12 cellular contexts compared by ENCODE assay signal in the genomic region with DNA sequence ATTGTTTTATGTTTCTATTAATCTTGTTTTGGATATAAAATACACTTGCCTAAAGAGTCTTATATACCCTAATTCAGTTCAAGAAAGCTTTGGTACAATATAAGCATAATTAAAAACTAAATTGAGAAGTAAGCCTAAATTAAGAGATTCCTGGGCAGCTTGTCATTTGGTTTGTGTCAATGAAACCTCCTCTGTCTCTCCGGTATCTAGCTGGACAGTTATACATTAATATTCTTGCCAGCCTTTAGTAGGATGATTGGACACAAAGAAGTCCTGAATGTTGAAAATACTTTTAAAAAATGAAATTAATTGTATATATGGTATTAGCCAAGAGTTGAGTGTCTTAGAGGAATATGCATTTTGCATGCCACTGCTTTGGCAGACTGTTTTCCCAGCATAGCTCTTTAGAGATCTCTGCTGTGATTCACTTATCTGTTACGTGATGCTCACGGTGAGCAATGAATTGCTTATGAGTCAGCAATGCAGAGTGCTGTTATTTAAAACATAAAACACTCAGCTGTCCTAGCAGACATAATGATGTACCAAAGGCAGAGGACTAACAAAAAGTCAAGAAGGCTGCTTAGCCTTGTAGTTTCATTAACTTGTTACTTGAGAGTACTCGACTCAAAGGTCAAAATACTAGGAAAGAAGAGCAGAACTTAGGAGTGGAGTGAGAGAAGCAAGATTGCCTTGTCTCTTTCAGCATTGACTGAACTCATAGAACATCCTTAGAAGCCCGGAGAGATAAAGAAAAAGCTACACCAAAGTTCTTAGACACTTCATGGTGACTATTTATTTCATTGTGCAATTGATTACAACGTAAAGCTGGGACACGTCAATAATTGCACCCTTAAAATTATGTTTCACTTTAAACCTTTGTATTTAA.
A peak's percentile ranks its signal among the peaks of the same experiment; 100 is the strongest.
DNase-seq lines count a peak whose midpoint lies in the region; ATAC-seq, FAIRE-seq and TF ChIP-seq lines count a peak whose summit lies in the region.
"Had no signal": no experiment of that assay in that cellular context is flagged by ENCODE, and none has a peak within 500 bp of the region (broad histone marks: within the 10 kb centered on the region; RNA-seq: fewer than 3 reads in every experiment).

No MANE protein-coding gene starts in this region.

- H3K4me1 Mint-ChIP-seq in T-helper 17 cell, result no peaks in the 10 kb centered on the region
- H3K4me1 Mint-ChIP-seq: naive B cell had no signal

- POLR2A ChIA-PET in HCT116 (lab: Charles Lee), result interaction anchor here (1.0 kb wide), 1 partner anchor 14 kb away, joined by 3 read pairs; no protein-coding TSS in a partner anchor

- H3F3A ChIP-seq in SU-DHL-6 (ENCODE audit: insufficient read depth), result no peaks in the 10 kb centered on the region

- H3K4me1 ChIP-seq in HCT116 (ENCODE audit: control insufficient read depth in 1 of 2, insufficient read depth in 2 of 2, low read length in 2 of 2) (peaks cover 0 to 10% of the 10 kb centered on the region in 2 experiments; a peak in 2 of 4 replicates), foreskin keratinocyte (peaks cover 10% of the 10 kb centered on the region)
- H3K4me1 ChIP-seq: colonic mucosa, testis had no signal

- H4K20me1 ChIP-seq in HCT116 (ENCODE audit: insufficient read depth), result no peaks in the 10 kb centered on the region
- no peaks in the 10 kb centered on the region for H4K20me1 ChIP-seq in SU-DHL-6 (ENCODE audit: low read depth, low read length)

- ATAC-seq in HCT116 (peak; percentile 94), foreskin keratinocyte (peak; percentile 100), HG03565 (IDR thresholded peaks at IDR 0.05; ENCODE audit: unreplicated experiment) (no peak), T-helper 17 cell (no peak)

- RAD21 ChIA-PET in HCT116 (lab: Charles Lee; ENCODE audit: low non-redundant PET in 1 of 2, low total read pairs in 2 of 2, uncharacterized antibody in 2 of 2, unreplicated experiment in 2 of 2), result no interaction called here

- H3K79me2 ChIP-seq in HCT116 (ENCODE audit: insufficient read depth, low read length), result no peaks in the 10 kb centered on the region
- H3K79me2 ChIP-seq in SU-DHL-6 (ENCODE audit: insufficient read depth, low read length), result no peaks in the 10 kb centered on the region

- H3K4me3 Mint-ChIP-seq in T-helper 17 cell, result no peak overlapping the region
- H3K4me3 Mint-ChIP-seq: naive B cell had no signal

- H3K27ac ChIP-seq in HCT116 (ENCODE audit: low read depth, low read length) (no peak overlapping the region), SU-DHL-6 (ENCODE audit: low read depth, low read length) (no peak overlapping the region), foreskin keratinocyte (peak overlapping the region; percentile 8)
- H3K27ac ChIP-seq: colonic mucosa, testis had no signal

- no peaks in the 10 kb centered on the region for H3K27me3 Mint-ChIP-seq in T-helper 17 cell
- H3K27me3 Mint-ChIP-seq: naive B cell had no signal

- BruUV-seq in HCT116 (replicated peaks; lab: Mats Ljungman, UMichigan), result no TSS peak

- DNase-seq in HCT116 (ENCODE audit: low read depth, low spot score), result peak; percentile 29
- DNase-seq in foreskin keratinocyte, result peak; percentile 74 to 88
- peak; percentile 30 for DNase-seq in urothelium cell line (ENCODE audit: low spot score)
- DNase-seq in stimulated activated naive CD4-positive, alpha-beta T cell treated with Interleukin-2 at 50 U/mL for 16 hours (lab: John Stamatoyannopoulos, UW), result no peak
- DNase-seq in T-helper 17 cell, result no peak
- DNase-seq: colonic mucosa; naive B cell; NCI-H510A treated with DMSO at 0.1 percent for 48 hours; stimulated activated CD4-positive, alpha-beta T cell treated with anti-CD3 and anti-CD28 coated beads, Interleukin-2, amount 100 ng/mL, for 24 hours; testis had no signal

- no peaks in the 10 kb centered on the region for H3K9me2 ChIP-seq in HCT116 (ENCODE audit: insufficient read depth)
- no peaks in the 10 kb centered on the region for H3K9me2 ChIP-seq in SU-DHL-6 (replicated peaks; ENCODE audit: insufficient read depth, low read length)

- H3K4me3 ChIP-seq in HCT116 (replicated peaks in 1 of 2; ENCODE audit: low read depth in 1 of 2, low read length in 2 of 2), result peak overlapping the region in 1 of 2 experiments; percentile 22; a peak in 1 of 4 replicates
- no peak overlapping the region for H3K4me3 ChIP-seq in SU-DHL-6 (ENCODE audit: insufficient read depth, low read length, poor library complexity, severe bottlenecking)
- H3K4me3 ChIP-seq: colonic mucosa, testis had no signal

- no peaks in the 10 kb centered on the region for H3K36me3 Mint-ChIP-seq in T-helper 17 cell (ENCODE audit: low read depth)
- H3K36me3 Mint-ChIP-seq: naive B cell had no signal

- H2AFZ ChIP-seq in HCT116 (ENCODE audit: low read depth, low read length, poor library complexity, severe bottlenecking) (peak overlapping the region; percentile 94), SU-DHL-6 (ENCODE audit: low read depth, low read length, severe bottlenecking) (peak overlapping the region; percentile 23)

- H3K9me3 ChIP-seq in HCT116 (ENCODE audit: control insufficient read depth in 1 of 2, insufficient read depth in 1 of 2, low read depth in 1 of 2, low read length in 2 of 2) (no peaks in the 10 kb centered on the region), SU-DHL-6 (ENCODE audit: insufficient read depth, low read length) (no peaks in the 10 kb centered on the region), T-helper 17 cell (ENCODE audit: control insufficient read depth, low read length, poor library complexity, severe bottlenecking) (peaks cover 3% of the 10 kb centered on the region)
- H3K9me3 ChIP-seq: colonic mucosa, testis had no signal

- no peak overlapping the region for H3K27ac Mint-ChIP-seq in T-helper 17 cell
- H3K27ac Mint-ChIP-seq: naive B cell had no signal

- no peaks in the 10 kb centered on the region for H3K27me3 ChIP-seq in HCT116 (ENCODE audit: insufficient read depth, low read length)
- H3K27me3 ChIP-seq in SU-DHL-6 (ENCODE audit: low read length), result no peaks in the 10 kb centered on the region
- H3K27me3 ChIP-seq in foreskin keratinocyte, result no peaks in the 10 kb centered on the region
- H3K27me3 ChIP-seq: colonic mucosa, testis had no signal

- no peak for FAIRE-seq in urothelium cell line (lab: Jason Lieb, UNC)

- H3K9ac ChIP-seq in HCT116 (ENCODE audit: low read length) (no peak overlapping the region), SU-DHL-6 (ENCODE audit: low read length) (no peak overlapping the region)

- H3K36me3 ChIP-seq in HCT116 (ENCODE audit: control insufficient read depth in 1 of 2, insufficient read depth in 2 of 2, low read length in 2 of 2) (no peaks in the 10 kb centered on the region), SU-DHL-6 (ENCODE audit: low read length) (no peaks in the 10 kb centered on the region)
- H3K36me3 ChIP-seq: colonic mucosa had no signal

- no peak for TF ChIP-seq CTCF in HCT116 (IDR thresholded peaks at IDR 0.05 in 2 of 3, conservative IDR thresholded peaks at IDR 0.05 in 1 of 3; ENCODE audit: borderline replicate concordance in 1 of 3, insufficient read depth in 1 of 3, low read depth in 2 of 3, low read length in 2 of 3)
- TF ChIP-seq CTCF in SU-DHL-6 (IDR thresholded peaks at IDR 0.05; ENCODE audit: insufficient read depth, low read length, poor library complexity, severe bottlenecking), result no peak
- no peak for TF ChIP-seq CTCF in foreskin keratinocyte (conservative IDR thresholded peaks at IDR 0.05)

- intact Hi-C loops in HCT116 (cut with micrococcal nuclease), result no loop called here

- CTCF ChIA-PET in HCT116 (lab: Charles Lee), result no interaction called here

- no peak for TF ChIP-seq RAD21 in HCT116 (IDR thresholded peaks at IDR 0.05; ENCODE audit: low read depth)

- peak overlapping the region; percentile 60 for H3K4me2 ChIP-seq in HCT116 (ENCODE audit: low read length)
- no peak overlapping the region for H3K4me2 ChIP-seq in SU-DHL-6 (ENCODE audit: low read depth, low read length, poor library complexity, severe bottlenecking)

- no peak for TF ChIP-seq POLR2A in HCT116 (IDR thresholded peaks at IDR 0.05; ENCODE audit: borderline replicate concordance, extremely low read depth, insufficient read depth, insufficient read length)

TF ChIP-seq in HCT116, 20 proteins besides CTCF, POLR2A, EP300 and RAD21:
- TF ChIP-seq TCF7L2 (IDR thresholded peaks at IDR 0.05; ENCODE audit: borderline replicate concordance, extremely low read depth, insufficient read depth, insufficient read length) (no peak), SIN3A (IDR thresholded peaks at IDR 0.05; ENCODE audit: low read depth) (0 out of 2 replicates have a peak, but pooled peaks have one; percentile 28), CBX3 (IDR thresholded peaks at IDR 0.05; ENCODE audit: low read depth) (peak; percentile 42; the same call in 1 of the 2 replicates), ZFX (IDR thresholded peaks at IDR 0.05) (no peak), SP1 (IDR thresholded peaks at IDR 0.05; ENCODE audit: low read depth) (0 out of 2 replicates have a peak, but pooled peaks have one; percentile 19), EZH2phosphoT487 (IDR thresholded peaks at IDR 0.05; ENCODE audit: borderline replicate concordance) (no peak), EZH2 (IDR thresholded peaks at IDR 0.05) (no peak), YY1 (IDR thresholded peaks at IDR 0.05; ENCODE audit: extremely low read depth, insufficient replicate concordance, low read depth, low read length) (no peak), EGR1 (IDR thresholded peaks at IDR 0.05; ENCODE audit: low read depth) (no peak), JUND (IDR thresholded peaks at IDR 0.05) (peak; percentile 39; the same call in 1 of the 2 replicates), CEBPB (IDR thresholded peaks at IDR 0.05; ENCODE audit: low read depth) (no peak), FOSL1 (IDR thresholded peaks at IDR 0.05; ENCODE audit: low read depth) (peak; percentile 61; the same call in 1 of the 2 replicates)
- TF ChIP-seq, protein P1, sequence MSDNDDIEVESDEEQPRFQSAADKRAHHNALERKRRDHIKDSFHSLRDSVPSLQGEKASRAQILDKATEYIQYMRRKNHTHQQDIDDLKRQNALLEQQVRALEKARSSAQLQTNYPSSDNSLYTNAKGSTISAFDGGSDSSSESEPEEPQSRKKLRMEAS (IDR thresholded peaks at IDR 0.05), result no peak

Comparison
In these comparisons a context has a peak if more than half of its experiments do, and no peak if none do; other contexts are left out.
1. ATAC-seq: peak in HCT116 (single experiment) and foreskin keratinocyte (single experiment); none in HG03565 (single experiment) and T-helper 17 cell (single experiment).
2. DNase-seq: peak in HCT116 (single experiment), foreskin keratinocyte (2 of 2) and urothelium cell line (single experiment); none in stimulated activated naive CD4-positive, alpha-beta T cell treated with Interleukin-2 at 50 U/mL for 16 hours (single experiment) and T-helper 17 cell (0 of 3).